9 cellular contexts compared by ENCODE assay signal in the genomic region with DNA sequence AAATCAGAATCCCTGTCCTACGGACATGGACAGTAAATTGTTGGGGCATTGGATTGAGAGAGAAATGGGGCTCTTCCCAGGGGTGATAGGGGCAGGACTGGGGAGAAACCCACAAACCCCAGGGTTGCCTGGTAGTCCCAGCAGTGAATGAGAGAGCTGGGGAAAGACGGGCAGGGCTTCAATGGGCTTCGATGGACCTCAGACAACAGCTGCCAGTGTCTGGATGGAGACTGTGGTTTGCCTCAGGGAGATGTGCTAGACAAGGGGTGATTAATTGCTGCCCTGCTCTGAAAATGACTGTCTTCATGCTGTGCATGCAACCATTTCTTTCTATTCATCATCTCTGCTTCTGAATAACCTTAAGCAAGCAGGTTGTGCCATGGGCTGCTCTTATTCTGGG. TPM values are rescaled to one million over a fixed set of nuclear protein-coding genes. Genes with fewer than 3 reads are reported as not detected.
DNase-seq lines count a peak whose midpoint lies in the region; ATAC-seq, FAIRE-seq and TF ChIP-seq lines count a peak whose summit lies in the region.
"Had no signal": no experiment of that assay in that cellular context is flagged by ENCODE, and none has a peak within 500 bp of the region (broad histone marks: within the 10 kb centered on the region; RNA-seq: fewer than 3 reads in every experiment).

No MANE protein-coding gene starts in this region.

- no peak overlapping the region for H3K27ac Mint-ChIP-seq in effector memory CD8-positive, alpha-beta T cell

- no peaks in the 10 kb centered on the region for H3K36me3 Mint-ChIP-seq in effector memory CD8-positive, alpha-beta T cell (ENCODE audit: insufficient read depth)

- peak; percentile 87 for FAIRE-seq in GM12891 (lab: Jason Lieb, UNC)

- ATAC-seq in GM19035 (IDR thresholded peaks at IDR 0.05; ENCODE audit: unreplicated experiment) (peak; percentile 65), HG03175 (IDR thresholded peaks at IDR 0.05; ENCODE audit: unreplicated experiment) (peak; percentile 65), GM18505 (IDR thresholded peaks at IDR 0.05; ENCODE audit: unreplicated experiment) (no peak), HG03196 (IDR thresholded peaks at IDR 0.05; ENCODE audit: unreplicated experiment) (no peak)
- ATAC-seq in effector memory CD8-positive, alpha-beta T cell (replicated peaks) = peak; percentile 60

- TF ChIP-seq POLR2A in GM12891 (IDR thresholded peaks at IDR 0.05; ENCODE audit: low read depth, low read length) (no peak), GM18505 (IDR thresholded peaks at IDR 0.05; ENCODE audit: borderline replicate concordance, extremely low read depth, insufficient read depth, insufficient read length) (no peak)

- H3K9me3 Mint-ChIP-seq in effector memory CD8-positive, alpha-beta T cell = no peaks in the 10 kb centered on the region

- no peak overlapping the region for H3K4me3 Mint-ChIP-seq in effector memory CD8-positive, alpha-beta T cell

- DNase-seq in GM12891 (ENCODE audit: insufficient read length, low spot score) = no peak
- DNase-seq in effector memory CD8-positive, alpha-beta T cell = no peak
- DNase-seq in HPDE6-E6E7 (ENCODE audit: extremely low spot score) = no peak
- DNase-seq: activated CD4-positive, alpha-beta T cell treated with anti-CD3 and anti-CD28 coated beads for 4 hours; NCI-H526 had no signal

- H3K4me1 Mint-ChIP-seq in effector memory CD8-positive, alpha-beta T cell (ENCODE audit: low read depth in 2 of 2) = peaks cover 21 to 26% of the 10 kb centered on the region in 2 donors

- peaks cover 0 to 6% of the 10 kb centered on the region in 2 donors for H3K27me3 Mint-ChIP-seq in effector memory CD8-positive, alpha-beta T cell

TF ChIP-seq in GM12891, 5 proteins besides CTCF, POLR2A, EP300 and RAD21:
- TF ChIP-seq POU2F2 (IDR thresholded peaks at IDR 0.05; ENCODE audit: low read depth, low read length) (peak; percentile 49; the same call in 1 of the 2 replicates), PAX5 (IDR thresholded peaks at IDR 0.05; ENCODE audit: insufficient read depth, low read length, severe bottlenecking) (peak; percentile 17), SPI1 (IDR thresholded peaks at IDR 0.05; ENCODE audit: low read depth, low read length) (no peak)

RNA-seq across cellular contexts. Expression of a gene that starts 7.4 kb away (rescaled TPM):
- polyA plus RNA-seq in GM12891 (2012; ENCODE audit: low read depth, missing spikeins) = not detected

RNA-seq across cellular contexts. Expression of a gene that starts 14.5 kb away (rescaled TPM):
- polyA plus RNA-seq in GM12891 (2012; ENCODE audit: low read depth, missing spikeins) = 4.5 TPM

Comparison
In these comparisons a context has a peak if more than half of its experiments do, and no peak if none do; other contexts are left out.
1. ATAC-seq: peak in GM19035 (single experiment), HG03175 (single experiment) and effector memory CD8-positive, alpha-beta T cell (single experiment); none in GM18505 (single experiment) and HG03196 (single experiment).